8 cellular contexts compared by ENCODE assay signal in the genomic region with DNA sequence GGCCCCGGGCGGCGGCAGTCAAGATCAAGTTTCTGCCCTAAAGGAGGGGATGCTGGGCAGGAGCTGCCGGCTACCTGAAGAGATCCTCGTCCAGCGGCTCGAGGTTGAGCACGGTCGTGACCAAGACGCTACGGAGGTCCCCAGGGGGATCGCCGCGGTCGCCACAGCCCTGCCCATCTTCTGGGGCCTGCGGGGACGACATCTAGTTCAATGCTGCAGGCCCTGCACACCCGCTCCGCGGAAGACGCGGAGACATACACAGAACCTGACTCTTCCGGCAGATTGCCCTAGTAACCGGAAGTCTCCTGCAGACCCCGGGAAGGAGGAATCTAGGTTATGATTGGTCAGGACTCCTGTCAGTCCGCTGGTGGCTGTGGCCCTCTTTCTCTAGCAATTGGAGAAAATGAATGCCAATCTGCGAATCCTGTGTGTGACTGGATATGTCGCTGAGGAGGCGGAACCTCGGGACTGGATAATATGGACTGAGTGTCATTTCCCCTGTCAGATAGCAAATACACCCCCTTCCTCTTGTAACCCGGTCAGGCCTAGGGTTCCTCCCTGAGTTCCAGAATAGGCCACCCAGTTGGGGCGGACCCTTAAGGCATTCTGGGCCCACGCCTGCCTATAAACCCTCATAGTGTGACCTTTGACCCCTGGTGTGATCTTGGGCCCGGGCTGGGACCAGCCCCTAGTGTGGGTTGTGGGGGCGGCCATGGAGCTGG.
DNase-seq lines count a peak whose midpoint lies in the region; ATAC-seq, FAIRE-seq and TF ChIP-seq lines count a peak whose summit lies in the region.

TSS of gene ACOT8 (minus strand) at position 279 of the 722 bp plus-strand sequence. CDS start at position 202, 77 bp downstream.
TSS of gene ZSWIM3 (plus strand) at position 501 of the 722 bp plus-strand sequence. CDS start at position 713, 212 bp downstream.

- no peaks in the 10 kb centered on the region for H3K36me3 ChIP-seq in iPS-15b (ENCODE audit: control insufficient read depth, insufficient read depth, low read length)

- H3K9ac ChIP-seq in iPS-15b (ENCODE audit: low read depth, low read length) = peak within 1 kb of the TSS; percentile 66

- H3K4me3 ChIP-seq in iPS-15b (ENCODE audit: low read depth, low read length) (peak within 1 kb of the TSS; percentile 87), skeletal muscle cell (ENCODE audit: low read depth, low read length) (peak within 1 kb of the TSS; percentile 90)

- ATAC-seq in HG03064 (IDR thresholded peaks at IDR 0.05; ENCODE audit: low read depth, unreplicated experiment) = peak; percentile 84

- FAIRE-seq in A204.1 (lab: Jason Lieb, UNC) = peak; percentile 91
- peak; percentile 63 for FAIRE-seq in TTC549 (lab: Jason Lieb, UNC)

- DNase-seq in NCI-H2107 (lab: John Stamatoyannopoulos, UW) (peak; percentile 95), brain pericyte (ENCODE audit: low read depth, low spot score) (peak; percentile 98), skeletal muscle cell (ENCODE audit: low read depth) (peak; percentile 100)

- H3K9me3 ChIP-seq in iPS-15b (ENCODE audit: control insufficient read depth, insufficient read depth, low read length) = no peaks in the 10 kb centered on the region

- peaks cover 30% of the 10 kb centered on the region for H3K4me1 ChIP-seq in iPS-15b (ENCODE audit: control insufficient read depth, insufficient read depth, low read length)

- TF ChIP-seq POLR2A in GM18526 (IDR thresholded peaks at IDR 0.05; ENCODE audit: extremely low read depth, insufficient read length) = peak; percentile 86

- no peaks in the 10 kb centered on the region for H3K27me3 ChIP-seq in iPS-15b (ENCODE audit: control insufficient read depth, insufficient read depth, low read length)

Comparison
In these comparisons a context has a peak if more than half of its experiments do, and no peak if none do; other contexts are left out.
1. Peak in every context shown above with its lines: DNase-seq, ATAC-seq and H3K4me3 ChIP-seq.